30 cellular contexts compared by ENCODE assay signal in genomic region chr6:63193324-63193723, GRCh38. TPM values are rescaled to one million over a fixed set of nuclear protein-coding genes. Genes with fewer than 3 reads are reported as not detected.
"Had no signal": no experiment of that assay in that cellular context is flagged by ENCODE, and none has a peak within 500 bp of the region (broad histone marks: within the 10 kb centered on the region; RNA-seq: fewer than 3 reads in every experiment).

No MANE protein-coding gene starts in this region.

- H3K4me1 Mint-ChIP-seq: stimulated activated effector memory CD8-positive, alpha-beta T cell treated with anti-CD3 and anti-CD28 coated beads, Interleukin-12 subunit alpha, Interleukin-12 subunit beta, amount 100 ng/mL, for 72 hours; stimulated activated memory B cell treated with anti-CD40 and anti-IgM and Interleukin-4, amounts not matched to agents 10 μg/mL and 1 μg/mL and 100 μg/mL, for 72 hours; stimulated activated naive B cell treated with anti-CD40 and anti-IgM and Interleukin-4, amounts not matched to agents 10 μg/mL and 1 μg/mL and 100 μg/mL, for 72 hours; stimulated activated naive CD8-positive, alpha-beta T cell treated with anti-CD3 and anti-CD28 coated beads, Interleukin-15, amount 100 ng/mL, for 72 hours had no signal

- H3K9me3 ChIP-seq: stomach, testis, thoracic aorta, thyroid gland, tibial artery, tibial nerve, transverse colon, upper lobe of left lung, upper lobe of right lung, uterus, vagina had no signal

- DNase-seq: stimulated activated CD4-positive, alpha-beta T cell treated with anti-CD3 and anti-CD28 coated beads, Interleukin-2, amount 100 ng/mL, for 48 hours; stimulated activated CD4-positive, alpha-beta T cell treated with anti-CD3 and anti-CD28 coated beads, Interleukin-4, amount 100 ng/mL, for 1 hour; stimulated activated CD4-positive, alpha-beta T cell treated with anti-CD3 and anti-CD28 coated beads, Interleukin-4, amount 100 ng/mL, for 24 hours; stimulated activated CD4-positive, alpha-beta T cell treated with anti-CD3 and anti-CD28 coated beads, Interleukin-4, amount 100 ng/mL, for 4 hours; stimulated activated CD8-positive, alpha-beta memory T cell treated with anti-CD3 and anti-CD28 coated beads, Interleukin-4, amount 100 ng/mL, for 48 hours; stimulated activated naive B cell treated with anti-CD40 and anti-IgM and Interleukin-4, amounts not matched to agents 10 μg/mL and 1 μg/mL and 100 μg/mL, for 72 hours; stimulated activated naive CD4-positive, alpha-beta T cell; stimulated activated naive CD4-positive, alpha-beta T cell treated with Interleukin-2 at 50 U/mL for 16 hours; stimulated activated naive CD8-positive, alpha-beta T cell treated with anti-CD3 and anti-CD28 coated beads, Interleukin-15, amount 100 ng/mL, for 72 hours; stimulated activated naive CD8-positive, alpha-beta T cell treated with anti-CD3 and anti-CD28 coated beads, Interleukin-15, Interleukin-2, amounts not matched to agents 100 U/mL and 50 U/mL, for 24 hours; stomach; substantia nigra; testis; thyroid gland; tibial artery; transverse colon; trophoblast cell; upper lobe of left lung; upper lobe of right lung; uterus had no signal

- H3K4me1 ChIP-seq: stomach, suprapubic skin, testis, thyroid gland, tibial artery, tibial nerve, transverse colon, upper lobe of left lung, upper lobe of right lung, uterus, vagina had no signal

- H3K27me3 ChIP-seq: stomach, suprapubic skin, testis, thyroid gland, tibial artery, tibial nerve, transverse colon, upper lobe of left lung, upper lobe of right lung, uterus, vagina had no signal

- H3K4me3 ChIP-seq: stomach, suprapubic skin, testis, thoracic aorta, thyroid gland, tibial artery, tibial nerve, transverse colon, upper lobe of left lung, upper lobe of right lung, uterus, vagina had no signal

- H3K27me3 Mint-ChIP-seq: stimulated activated memory B cell treated with anti-CD40 and anti-IgM and Interleukin-4, amounts not matched to agents 10 μg/mL and 1 μg/mL and 100 μg/mL, for 72 hours; stimulated activated naive B cell treated with anti-CD40 and anti-IgM and Interleukin-4, amounts not matched to agents 10 μg/mL and 1 μg/mL and 100 μg/mL, for 72 hours; stimulated activated naive CD8-positive, alpha-beta T cell treated with anti-CD3 and anti-CD28 coated beads, Interleukin-15, amount 100 ng/mL, for 72 hours; stimulated activated naive CD8-positive, alpha-beta T cell treated with anti-CD3 and anti-CD28 coated beads, Interleukin-15, Interleukin-2, amounts not matched to agents 100 ng/mL and 50 ng/mL, for 24 hours; type B pancreatic cell had no signal

- H3K36me3 ChIP-seq: stomach, suprapubic skin, thoracic aorta, thyroid gland, tibial artery, tibial nerve, transverse colon, upper lobe of left lung, upper lobe of right lung, uterus, vagina had no signal

- H3K4me3 Mint-ChIP-seq: stimulated activated effector memory CD8-positive, alpha-beta T cell treated with anti-CD3 and anti-CD28 coated beads, Interleukin-12 subunit alpha, Interleukin-12 subunit beta, amount 100 ng/mL, for 72 hours; stimulated activated memory B cell treated with anti-CD40 and anti-IgM and Interleukin-4, amounts not matched to agents 10 μg/mL and 1 μg/mL and 100 μg/mL, for 72 hours; stimulated activated naive B cell treated with anti-CD40 and anti-IgM and Interleukin-4, amounts not matched to agents 10 μg/mL and 1 μg/mL and 100 μg/mL, for 72 hours; stimulated activated naive CD8-positive, alpha-beta T cell treated with anti-CD3 and anti-CD28 coated beads, Interleukin-15, amount 100 ng/mL, for 72 hours; stimulated activated naive CD8-positive, alpha-beta T cell treated with anti-CD3 and anti-CD28 coated beads, Interleukin-15, Interleukin-2, amounts not matched to agents 100 ng/mL and 50 ng/mL, for 24 hours; type B pancreatic cell had no signal

- H3K9me3 Mint-ChIP-seq: type B pancreatic cell had no signal

- ATAC-seq: stimulated activated effector memory CD8-positive, alpha-beta T cell treated with anti-CD3 and anti-CD28 coated beads, Interleukin-12 subunit alpha, Interleukin-12 subunit beta, amount 100 ng/mL, for 72 hours; stimulated activated memory B cell treated with anti-CD40 and anti-IgM and Interleukin-4, amounts not matched to agents 10 μg/mL and 1 μg/mL and 100 μg/mL, for 72 hours; stimulated activated naive B cell treated with anti-CD40 and anti-IgM and Interleukin-4, amounts not matched to agents 10 μg/mL and 1 μg/mL and 100 μg/mL, for 72 hours; stimulated activated naive CD8-positive, alpha-beta T cell treated with anti-CD3 and anti-CD28 coated beads, Interleukin-15, amount 100 ng/mL, for 72 hours; stimulated activated naive CD8-positive, alpha-beta T cell treated with anti-CD3 and anti-CD28 coated beads, Interleukin-15, Interleukin-2, amounts not matched to agents 100 U/mL and 50 U/mL, for 24 hours; upper lobe of right lung had no signal

- H3K27ac Mint-ChIP-seq: stimulated activated effector memory CD8-positive, alpha-beta T cell treated with anti-CD3 and anti-CD28 coated beads, Interleukin-12 subunit alpha, Interleukin-12 subunit beta, amount 100 ng/mL, for 72 hours; stimulated activated memory B cell treated with anti-CD40 and anti-IgM and Interleukin-4, amounts not matched to agents 10 μg/mL and 1 μg/mL and 100 μg/mL, for 72 hours; stimulated activated naive B cell treated with anti-CD40 and anti-IgM and Interleukin-4, amounts not matched to agents 10 μg/mL and 1 μg/mL and 100 μg/mL, for 72 hours; stimulated activated naive CD8-positive, alpha-beta T cell treated with anti-CD3 and anti-CD28 coated beads, Interleukin-15, amount 100 ng/mL, for 72 hours; stimulated activated naive CD8-positive, alpha-beta T cell treated with anti-CD3 and anti-CD28 coated beads, Interleukin-15, Interleukin-2, amounts not matched to agents 100 ng/mL and 50 ng/mL, for 24 hours; type B pancreatic cell had no signal

- H3K36me3 Mint-ChIP-seq: stimulated activated effector memory CD8-positive, alpha-beta T cell treated with anti-CD3 and anti-CD28 coated beads, Interleukin-12 subunit alpha, Interleukin-12 subunit beta, amount 100 ng/mL, for 72 hours; stimulated activated memory B cell treated with anti-CD40 and anti-IgM and Interleukin-4, amounts not matched to agents 10 μg/mL and 1 μg/mL and 100 μg/mL, for 72 hours; stimulated activated naive B cell treated with anti-CD40 and anti-IgM and Interleukin-4, amounts not matched to agents 10 μg/mL and 1 μg/mL and 100 μg/mL, for 72 hours; type B pancreatic cell had no signal

- H3K27ac ChIP-seq: stomach, suprapubic skin, testis, thoracic aorta, thyroid gland, tibial artery, tibial nerve, transverse colon, upper lobe of left lung, upper lobe of right lung, uterus, vagina had no signal

RNA-seq across cellular contexts. Expression of gene FKBP1C, which starts 17.9 kb away (rescaled TPM):
- total RNA-seq: temporal lobe, thoracic aorta, ureter, vagina had no signal
